ENCODE assay signal across 2 cellular contexts in the genomic region with DNA sequence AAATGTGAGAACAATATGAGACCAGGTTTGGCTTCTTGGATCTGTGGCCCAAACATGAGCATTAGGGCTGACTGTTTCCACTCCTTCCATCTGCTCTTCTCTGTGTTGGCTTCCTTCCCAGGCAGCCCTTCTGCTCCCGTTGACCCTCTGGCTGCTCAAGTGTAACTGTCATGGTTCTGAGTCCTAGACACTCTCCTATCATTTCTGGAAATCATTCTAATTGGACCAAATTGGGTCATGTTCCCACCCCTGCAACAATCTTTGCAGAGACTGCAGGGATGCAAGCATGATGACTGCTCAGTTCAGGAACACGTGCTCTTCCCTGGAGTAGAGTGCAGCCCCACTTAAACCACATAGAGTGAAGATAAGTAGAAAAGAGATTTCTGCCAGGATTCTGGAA.
TF ChIP-seq lines count a peak whose summit lies in the region.

No MANE protein-coding gene starts in this region.

TF ChIP-seq in GM23338, 12 proteins besides CTCF, POLR2A, EP300 and RAD21 (continues in another document):
- TF ChIP-seq ZNF331 (CRISPR knock-in tag; IDR thresholded peaks at IDR 0.05; ENCODE audit: low read depth) = no peak
- no peak for TF ChIP-seq EZH2 (IDR thresholded peaks at IDR 0.05; ENCODE audit: low read depth, unreplicated experiment)
- no peak for TF ChIP-seq CREB1 (CRISPR knock-in tag; IDR thresholded peaks at IDR 0.05; ENCODE audit: low read depth)
- TF ChIP-seq JUNB (IDR thresholded peaks at IDR 0.05; ENCODE audit: unreplicated experiment) = no peak
- TF ChIP-seq REST (IDR thresholded peaks at IDR 0.05; ENCODE audit: unreplicated experiment) = no peak
- TF ChIP-seq POLR2AphosphoS5 (IDR thresholded peaks at IDR 0.05; ENCODE audit: low read depth) = no peak
- TF ChIP-seq ZNF114 (CRISPR knock-in tag; IDR thresholded peaks at IDR 0.05) = no peak
- no peak for TF ChIP-seq NANOG (IDR thresholded peaks at IDR 0.05; ENCODE audit: borderline replicate concordance)
- no peak for TF ChIP-seq STAT1 (IDR thresholded peaks at IDR 0.05; ENCODE audit: unreplicated experiment)
- TF ChIP-seq, protein P1, sequence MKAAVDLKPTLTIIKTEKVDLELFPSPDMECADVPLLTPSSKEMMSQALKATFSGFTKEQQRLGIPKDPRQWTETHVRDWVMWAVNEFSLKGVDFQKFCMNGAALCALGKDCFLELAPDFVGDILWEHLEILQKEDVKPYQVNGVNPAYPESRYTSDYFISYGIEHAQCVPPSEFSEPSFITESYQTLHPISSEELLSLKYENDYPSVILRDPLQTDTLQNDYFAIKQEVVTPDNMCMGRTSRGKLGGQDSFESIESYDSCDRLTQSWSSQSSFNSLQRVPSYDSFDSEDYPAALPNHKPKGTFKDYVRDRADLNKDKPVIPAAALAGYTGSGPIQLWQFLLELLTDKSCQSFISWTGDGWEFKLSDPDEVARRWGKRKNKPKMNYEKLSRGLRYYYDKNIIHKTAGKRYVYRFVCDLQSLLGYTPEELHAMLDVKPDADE (IDR thresholded peaks at IDR 0.05) = no peak

TF ChIP-seq in SK-N-SH, 30 proteins besides CTCF, POLR2A, EP300 and RAD21:
- TF ChIP-seq RCOR1 (IDR thresholded peaks at IDR 0.05; ENCODE audit: low read length) (peak; percentile 58; the same call in 1 of the 2 replicates), NFIC (IDR thresholded peaks at IDR 0.05; ENCODE audit: borderline replicate concordance) (no peak), MXI1 (IDR thresholded peaks at IDR 0.05; ENCODE audit: low read depth, low read length) (peak; percentile 81; the same call in 1 of the 2 replicates), GATA2 (CRISPR knock-in tag; IDR thresholded peaks at IDR 0.05) (0 out of 2 replicates have a peak, but pooled peaks have one; percentile 30), CHD2 (IDR thresholded peaks at IDR 0.05; ENCODE audit: low read length, partially characterized antibody) (no peak)
TF ChIP-seq in SK-N-SH: peak in this region for 3.
